8 cellular contexts compared by ENCODE assay signal in the genomic region with DNA sequence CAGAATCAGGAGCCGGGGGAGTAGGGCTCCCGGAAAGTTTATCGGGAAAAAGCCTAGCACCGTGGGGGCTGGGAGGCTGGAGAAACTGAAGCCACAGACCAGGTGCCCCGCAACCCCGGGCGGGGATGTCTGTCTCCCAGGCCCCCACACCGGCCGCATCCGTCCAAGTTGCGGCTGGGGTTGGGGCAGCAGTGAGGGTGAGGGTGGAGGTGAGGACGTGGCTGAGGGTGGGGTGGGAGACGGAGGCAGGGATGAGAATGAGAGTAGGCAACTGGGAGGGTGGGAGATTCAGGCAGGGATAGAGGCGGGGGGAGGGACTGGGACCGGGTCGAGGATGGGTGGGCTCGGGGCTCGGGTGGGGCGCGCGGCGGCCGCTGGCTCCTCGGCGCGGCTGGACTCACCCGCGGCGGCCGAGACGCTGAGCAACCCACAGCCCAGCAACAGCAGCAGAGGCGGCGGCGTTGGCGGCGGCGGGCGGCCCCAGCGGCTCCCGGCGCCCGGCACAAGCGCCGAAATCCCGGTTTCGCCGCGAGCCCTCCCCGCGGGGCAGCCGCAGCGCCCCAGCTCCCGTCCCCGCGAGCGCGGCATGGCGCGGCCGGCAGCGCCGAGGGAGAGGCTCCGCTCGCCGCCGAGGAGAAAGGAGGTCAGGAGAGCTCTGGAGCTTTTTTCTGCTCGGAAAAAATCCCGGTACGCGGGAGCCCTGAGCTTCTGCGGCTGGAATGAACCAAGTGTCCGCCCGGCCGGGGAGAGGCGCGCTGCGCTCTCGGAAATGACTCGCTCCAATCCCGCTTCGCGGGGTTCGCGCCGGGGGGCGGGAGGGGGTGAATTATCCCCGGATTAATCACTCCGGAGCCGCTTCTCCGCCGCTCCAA. TPM values are rescaled to one million over a fixed set of nuclear protein-coding genes. Genes with fewer than 3 reads are reported as not detected.
DNase-seq lines count a peak whose midpoint lies in the region; ATAC-seq and TF ChIP-seq lines count a peak whose summit lies in the region.

A gene (minus strand): TSS at position 721 of the 872 bp plus-strand sequence. CDS start 133 bp downstream, at position 588.

- intact Hi-C loops in heart left ventricle (cut with DNase I): loop anchor here in 7 of 10 donors (5.0 to 10.0 kb wide), 7 partner anchors 290 to 532 kb away; no protein-coding TSS in a partner anchor

- TF ChIP-seq CTCF in heart left ventricle (IDR thresholded peaks at IDR 0.05) (no peak), progenitor cell of endocrine pancreas (IDR thresholded peaks at IDR 0.05; ENCODE audit: unreplicated experiment) (no peak)

- peak within 1 kb of the TSS; percentile 19 for H3K27ac Mint-ChIP-seq in progenitor cell of endocrine pancreas

- peaks cover 86% of the 10 kb centered on the region for H3K27me3 Mint-ChIP-seq in progenitor cell of endocrine pancreas

- ATAC-seq in SK-N-SH treated with all-trans-retinoic acid at 6 μM for 48 hours (peak; percentile 18; the same call in 1 of the 3 replicates), heart left ventricle (peak in 2 of 4 donors; percentile 33), GM19395 (IDR thresholded peaks at IDR 0.05; ENCODE audit: unreplicated experiment) (no peak), GM18505 (IDR thresholded peaks at IDR 0.05; ENCODE audit: unreplicated experiment) (no peak), GM21576 (IDR thresholded peaks at IDR 0.05; ENCODE audit: unreplicated experiment) (no peak)

- DNase-seq in NCI-H1417 (lab: John Stamatoyannopoulos, UW) (peak; percentile 55 to 82 (median 73)), NCI-H1417 treated with DMSO at 0.1 percent for 48 hours (lab: John Stamatoyannopoulos, UW) (no peak), heart left ventricle (peak in 2 of 5 donors; percentile 29 to 64), progenitor cell of endocrine pancreas (ENCODE audit: low spot score, unreplicated experiment) (peak; percentile 42)

- H3K9me3 Mint-ChIP-seq in progenitor cell of endocrine pancreas (ENCODE audit: low read depth): no peaks in the 10 kb centered on the region

- peak within 1 kb of the TSS; percentile 18 to 56 (median 42) for H3K4me3 ChIP-seq in heart left ventricle

- no peaks in the 10 kb centered on the region for H3K36me3 Mint-ChIP-seq in progenitor cell of endocrine pancreas (ENCODE audit: insufficient read depth)

- no peak within 1 kb of the TSS for H3K27ac ChIP-seq in heart left ventricle

- peaks cover 8 to 91% (median 63%) of the 10 kb centered on the region in 9 donors for H3K27me3 ChIP-seq in heart left ventricle

- peaks cover 11% of the 10 kb centered on the region for H3K4me1 Mint-ChIP-seq in progenitor cell of endocrine pancreas (ENCODE audit: low read depth)

- WGBS in heart left ventricle, 4 donors: 1 to 2% (median 1%) methylated on average over 38 to 91 of the region's 91 CpGs

- H3K4me1 ChIP-seq in heart left ventricle: peaks cover 2 to 42% (median 18%) of the 10 kb centered on the region in 12 donors

- no peak for TF ChIP-seq POLR2A in heart left ventricle (IDR thresholded peaks at IDR 0.05)
- TF ChIP-seq POLR2A in GM18505 (IDR thresholded peaks at IDR 0.05; ENCODE audit: borderline replicate concordance, extremely low read depth, insufficient read depth, insufficient read length): no peak

- peak within 1 kb of the TSS; percentile 66 for H3K4me3 Mint-ChIP-seq in progenitor cell of endocrine pancreas (ENCODE audit: low read depth)

- H3K9me3 ChIP-seq in heart left ventricle: no peaks in the 10 kb centered on the region

- no peaks in the 10 kb centered on the region for H3K36me3 ChIP-seq in heart left ventricle

TF ChIP-seq in SK-N-SH treated with all-trans-retinoic acid at 6 μM for 48 hours, 23 proteins besides CTCF, POLR2A, EP300 and RAD21:
- TF ChIP-seq ARNTL (CRISPR knock-in tag; IDR thresholded peaks at IDR 0.05; ENCODE audit: borderline replicate concordance, low read depth) (no peak), BACH2 (CRISPR knock-in tag; IDR thresholded peaks at IDR 0.05; ENCODE audit: borderline replicate concordance) (no peak), SNAI2 (CRISPR knock-in tag; IDR thresholded peaks at IDR 0.05) (no peak), ESRRG (CRISPR knock-in tag; IDR thresholded peaks at IDR 0.05) (no peak), TCF4 (CRISPR knock-in tag; IDR thresholded peaks at IDR 0.05; ENCODE audit: borderline replicate concordance) (no peak), ZNF70 (CRISPR knock-in tag; IDR thresholded peaks at IDR 0.05) (no peak), GLIS3 (CRISPR knock-in tag; IDR thresholded peaks at IDR 0.05) (no peak), TOX (CRISPR knock-in tag; IDR thresholded peaks at IDR 0.05; ENCODE audit: borderline replicate concordance) (no peak)
- TF ChIP-seq, protein P1, sequence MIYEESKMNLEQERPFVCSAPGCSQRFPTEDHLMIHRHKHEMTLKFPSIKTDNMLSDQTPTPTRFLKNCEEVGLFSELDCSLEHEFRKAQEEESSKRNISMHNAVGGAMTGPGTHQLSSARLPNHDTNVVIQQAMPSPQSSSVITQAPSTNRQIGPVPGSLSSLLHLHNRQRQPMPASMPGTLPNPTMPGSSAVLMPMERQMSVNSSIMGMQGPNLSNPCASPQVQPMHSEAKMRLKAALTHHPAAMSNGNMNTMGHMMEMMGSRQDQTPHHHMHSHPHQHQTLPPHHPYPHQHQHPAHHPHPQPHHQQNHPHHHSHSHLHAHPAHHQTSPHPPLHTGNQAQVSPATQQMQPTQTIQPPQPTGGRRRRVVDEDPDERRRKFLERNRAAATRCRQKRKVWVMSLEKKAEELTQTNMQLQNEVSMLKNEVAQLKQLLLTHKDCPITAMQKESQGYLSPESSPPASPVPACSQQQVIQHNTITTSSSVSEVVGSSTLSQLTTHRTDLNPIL (CRISPR knock-in tag; IDR thresholded peaks at IDR 0.05; ENCODE audit: low read depth): no peak
- TF ChIP-seq, protein P2, sequence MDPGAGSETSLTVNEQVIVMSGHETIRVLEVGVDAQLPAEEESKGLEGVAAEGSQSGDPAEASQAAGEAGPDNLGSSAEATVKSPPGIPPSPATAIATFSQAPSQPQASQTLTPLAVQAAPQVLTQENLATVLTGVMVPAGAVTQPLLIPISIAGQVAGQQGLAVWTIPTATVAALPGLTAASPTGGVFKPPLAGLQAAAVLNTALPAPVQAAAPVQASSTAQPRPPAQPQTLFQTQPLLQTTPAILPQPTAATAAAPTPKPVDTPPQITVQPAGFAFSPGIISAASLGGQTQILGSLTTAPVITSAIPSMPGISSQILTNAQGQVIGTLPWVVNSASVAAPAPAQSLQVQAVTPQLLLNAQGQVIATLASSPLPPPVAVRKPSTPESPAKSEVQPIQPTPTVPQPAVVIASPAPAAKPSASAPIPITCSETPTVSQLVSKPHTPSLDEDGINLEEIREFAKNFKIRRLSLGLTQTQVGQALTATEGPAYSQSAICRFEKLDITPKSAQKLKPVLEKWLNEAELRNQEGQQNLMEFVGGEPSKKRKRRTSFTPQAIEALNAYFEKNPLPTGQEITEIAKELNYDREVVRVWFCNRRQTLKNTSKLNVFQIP (CRISPR knock-in tag; IDR thresholded peaks at IDR 0.05; ENCODE audit: borderline replicate concordance, low read depth): no peak

RNA-seq across cellular contexts. Expression of the gene that starts here (rescaled TPM):
- total RNA-seq in heart left ventricle (under 1 TPM; 0.02 to 0.79 (median 0.31) TPM), progenitor cell of endocrine pancreas (0.11 and 0.38 TPM in 2 replicates)
- under 1 TPM; 0.07 to 0.11 TPM for polyA plus RNA-seq in heart left ventricle

Comparison
In these comparisons a context has a peak if more than half of its experiments do, and no peak if none do; other contexts are left out.
1. Peak in DNase-seq in progenitor cell of endocrine pancreas; RNA of the gene not detected or under 1 TPM.